In the genomic region with DNA sequence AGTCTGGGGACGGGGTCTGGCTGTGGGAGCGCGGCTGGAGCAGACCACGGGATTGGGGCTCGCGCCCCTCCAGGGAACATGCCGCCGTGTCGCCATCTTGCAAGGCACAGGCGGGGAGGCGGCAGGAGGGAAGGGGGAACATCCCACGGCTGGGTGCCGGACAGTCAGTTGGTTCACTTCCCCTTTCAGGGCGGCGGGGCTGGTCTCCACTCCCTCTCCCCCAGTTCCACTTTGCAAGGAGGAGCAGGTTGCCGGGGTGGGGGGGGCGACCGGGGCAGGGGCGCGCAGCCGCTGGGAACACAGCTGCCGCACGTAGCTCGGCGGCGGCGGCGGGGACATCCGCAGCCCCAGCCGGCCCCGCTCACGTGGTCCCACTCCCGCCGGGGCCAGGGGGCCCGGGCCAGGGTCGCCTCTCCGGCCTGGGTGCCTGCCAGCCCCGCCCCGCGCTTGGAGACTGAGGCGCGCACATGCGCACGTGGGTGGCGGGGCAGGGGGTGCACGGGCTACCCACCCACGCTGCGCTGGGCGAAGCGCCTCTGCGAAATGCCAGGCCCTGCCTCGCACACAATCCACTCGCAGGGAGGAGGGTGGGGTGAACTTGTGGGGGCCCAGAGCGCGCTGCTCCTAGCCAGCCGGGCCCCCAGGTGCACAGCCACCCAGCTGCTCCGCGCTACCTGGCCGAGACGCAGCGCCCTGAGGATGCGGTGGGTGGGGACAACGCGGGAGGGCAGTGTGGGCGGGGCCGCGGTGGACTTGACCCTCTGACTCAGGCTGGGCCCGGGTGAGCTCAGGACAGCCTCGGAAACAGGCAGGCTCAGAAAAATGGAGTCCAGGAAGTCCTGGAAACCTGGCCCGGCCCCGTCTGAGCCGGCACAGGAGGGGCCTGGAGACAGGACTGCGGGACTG, we compare ENCODE assay signal across 1 cellular context.
TF ChIP-seq lines count a peak whose summit lies in the region.

No MANE protein-coding gene starts in this region.

TF ChIP-seq in GM12878, 131 proteins besides CTCF, POLR2A, EP300 and RAD21 (continued from another document):
- TF ChIP-seq, protein P1, sequence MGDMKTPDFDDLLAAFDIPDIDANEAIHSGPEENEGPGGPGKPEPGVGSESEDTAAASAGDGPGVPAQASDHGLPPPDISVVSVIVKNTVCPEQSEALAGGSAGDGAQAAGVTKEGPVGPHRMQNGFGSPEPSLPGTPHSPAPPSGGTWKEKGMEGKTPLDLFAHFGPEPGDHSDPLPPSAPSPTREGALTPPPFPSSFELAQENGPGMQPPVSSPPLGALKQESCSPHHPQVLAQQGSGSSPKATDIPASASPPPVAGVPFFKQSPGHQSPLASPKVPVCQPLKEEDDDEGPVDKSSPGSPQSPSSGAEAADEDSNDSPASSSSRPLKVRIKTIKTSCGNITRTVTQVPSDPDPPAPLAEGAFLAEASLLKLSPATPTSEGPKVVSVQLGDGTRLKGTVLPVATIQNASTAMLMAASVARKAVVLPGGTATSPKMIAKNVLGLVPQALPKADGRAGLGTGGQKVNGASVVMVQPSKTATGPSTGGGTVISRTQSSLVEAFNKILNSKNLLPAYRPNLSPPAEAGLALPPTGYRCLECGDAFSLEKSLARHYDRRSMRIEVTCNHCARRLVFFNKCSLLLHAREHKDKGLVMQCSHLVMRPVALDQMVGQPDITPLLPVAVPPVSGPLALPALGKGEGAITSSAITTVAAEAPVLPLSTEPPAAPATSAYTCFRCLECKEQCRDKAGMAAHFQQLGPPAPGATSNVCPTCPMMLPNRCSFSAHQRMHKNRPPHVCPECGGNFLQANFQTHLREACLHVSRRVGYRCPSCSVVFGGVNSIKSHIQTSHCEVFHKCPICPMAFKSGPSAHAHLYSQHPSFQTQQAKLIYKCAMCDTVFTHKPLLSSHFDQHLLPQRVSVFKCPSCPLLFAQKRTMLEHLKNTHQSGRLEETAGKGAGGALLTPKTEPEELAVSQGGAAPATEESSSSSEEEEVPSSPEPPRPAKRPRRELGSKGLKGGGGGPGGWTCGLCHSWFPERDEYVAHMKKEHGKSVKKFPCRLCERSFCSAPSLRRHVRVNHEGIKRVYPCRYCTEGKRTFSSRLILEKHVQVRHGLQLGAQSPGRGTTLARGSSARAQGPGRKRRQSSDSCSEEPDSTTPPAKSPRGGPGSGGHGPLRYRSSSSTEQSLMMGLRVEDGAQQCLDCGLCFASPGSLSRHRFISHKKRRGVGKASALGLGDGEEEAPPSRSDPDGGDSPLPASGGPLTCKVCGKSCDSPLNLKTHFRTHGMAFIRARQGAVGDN (IDR thresholded peaks at IDR 0.05) = peak; percentile 71; the same call in 1 of the 2 replicates
- TF ChIP-seq ZNF207 (IDR thresholded peaks at IDR 0.05; ENCODE audit: borderline replicate concordance) (no peak), MYB (IDR thresholded peaks at IDR 0.05; ENCODE audit: borderline replicate concordance, low read depth, low read length) (no peak), RB1 (IDR thresholded peaks at IDR 0.05; ENCODE audit: borderline replicate concordance) (peak; percentile 33; the same call in 1 of the 2 replicates), SMARCA5 (IDR thresholded peaks at IDR 0.05) (peak; percentile 34), SREBF2 (IDR thresholded peaks at IDR 0.05; ENCODE audit: low read length) (no peak), KDM1A (IDR thresholded peaks at IDR 0.05; ENCODE audit: borderline replicate concordance) (no peak), YY1 (IDR thresholded peaks at IDR 0.05; ENCODE audit: low read depth, low read length) (peak; percentile 93), HDGF (IDR thresholded peaks at IDR 0.05) (peak; percentile 82; the same call in 1 of the 2 replicates), EED (IDR thresholded peaks at IDR 0.05; ENCODE audit: low read depth) (peak; percentile 54), MYC (IDR thresholded peaks at IDR 0.05; ENCODE audit: insufficient read depth, insufficient read length, insufficient replicate concordance, low read length, severe bottlenecking) (peak; percentile 89), ASH2L (IDR thresholded peaks at IDR 0.05; ENCODE audit: borderline replicate concordance, low read depth) (no peak)
- TF ChIP-seq, protein P2, sequence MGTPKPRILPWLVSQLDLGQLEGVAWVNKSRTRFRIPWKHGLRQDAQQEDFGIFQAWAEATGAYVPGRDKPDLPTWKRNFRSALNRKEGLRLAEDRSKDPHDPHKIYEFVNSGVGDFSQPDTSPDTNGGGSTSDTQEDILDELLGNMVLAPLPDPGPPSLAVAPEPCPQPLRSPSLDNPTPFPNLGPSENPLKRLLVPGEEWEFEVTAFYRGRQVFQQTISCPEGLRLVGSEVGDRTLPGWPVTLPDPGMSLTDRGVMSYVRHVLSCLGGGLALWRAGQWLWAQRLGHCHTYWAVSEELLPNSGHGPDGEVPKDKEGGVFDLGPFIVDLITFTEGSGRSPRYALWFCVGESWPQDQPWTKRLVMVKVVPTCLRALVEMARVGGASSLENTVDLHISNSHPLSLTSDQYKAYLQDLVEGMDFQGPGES (IDR thresholded peaks at IDR 0.05) = no peak
- TF ChIP-seq, protein P3, sequence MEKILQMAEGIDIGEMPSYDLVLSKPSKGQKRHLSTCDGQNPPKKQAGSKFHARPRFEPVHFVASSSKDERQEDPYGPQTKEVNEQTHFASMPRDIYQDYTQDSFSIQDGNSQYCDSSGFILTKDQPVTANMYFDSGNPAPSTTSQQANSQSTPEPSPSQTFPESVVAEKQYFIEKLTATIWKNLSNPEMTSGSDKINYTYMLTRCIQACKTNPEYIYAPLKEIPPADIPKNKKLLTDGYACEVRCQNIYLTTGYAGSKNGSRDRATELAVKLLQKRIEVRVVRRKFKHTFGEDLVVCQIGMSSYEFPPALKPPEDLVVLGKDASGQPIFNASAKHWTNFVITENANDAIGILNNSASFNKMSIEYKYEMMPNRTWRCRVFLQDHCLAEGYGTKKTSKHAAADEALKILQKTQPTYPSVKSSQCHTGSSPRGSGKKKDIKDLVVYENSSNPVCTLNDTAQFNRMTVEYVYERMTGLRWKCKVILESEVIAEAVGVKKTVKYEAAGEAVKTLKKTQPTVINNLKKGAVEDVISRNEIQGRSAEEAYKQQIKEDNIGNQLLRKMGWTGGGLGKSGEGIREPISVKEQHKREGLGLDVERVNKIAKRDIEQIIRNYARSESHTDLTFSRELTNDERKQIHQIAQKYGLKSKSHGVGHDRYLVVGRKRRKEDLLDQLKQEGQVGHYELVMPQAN (conservative IDR thresholded peaks at IDR 0.05) = peak; percentile 74
- TF ChIP-seq, protein P4, sequence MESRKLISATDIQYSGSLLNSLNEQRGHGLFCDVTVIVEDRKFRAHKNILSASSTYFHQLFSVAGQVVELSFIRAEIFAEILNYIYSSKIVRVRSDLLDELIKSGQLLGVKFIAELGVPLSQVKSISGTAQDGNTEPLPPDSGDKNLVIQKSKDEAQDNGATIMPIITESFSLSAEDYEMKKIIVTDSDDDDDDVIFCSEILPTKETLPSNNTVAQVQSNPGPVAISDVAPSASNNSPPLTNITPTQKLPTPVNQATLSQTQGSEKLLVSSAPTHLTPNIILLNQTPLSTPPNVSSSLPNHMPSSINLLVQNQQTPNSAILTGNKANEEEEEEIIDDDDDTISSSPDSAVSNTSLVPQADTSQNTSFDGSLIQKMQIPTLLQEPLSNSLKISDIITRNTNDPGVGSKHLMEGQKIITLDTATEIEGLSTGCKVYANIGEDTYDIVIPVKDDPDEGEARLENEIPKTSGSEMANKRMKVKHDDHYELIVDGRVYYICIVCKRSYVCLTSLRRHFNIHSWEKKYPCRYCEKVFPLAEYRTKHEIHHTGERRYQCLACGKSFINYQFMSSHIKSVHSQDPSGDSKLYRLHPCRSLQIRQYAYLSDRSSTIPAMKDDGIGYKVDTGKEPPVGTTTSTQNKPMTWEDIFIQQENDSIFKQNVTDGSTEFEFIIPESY (IDR thresholded peaks at IDR 0.05) = no peak
